ENCODE assay signal across 8 cellular contexts in genomic region chr4:185534850-185535761, GRCh38. TPM values are rescaled to one million over a fixed set of nuclear protein-coding genes. Genes with fewer than 3 reads are reported as not detected.
DNase-seq lines count a peak whose midpoint lies in the region; ATAC-seq and TF ChIP-seq lines count a peak whose summit lies in the region.

TSS of gene PDLIM3 (minus strand) at chr4:185535507. CDS start at chr4:185535434, 73 bp downstream.

- H3K27ac ChIP-seq in ectodermal cell (ENCODE audit: insufficient read depth, low read depth, low read length, poor library complexity, severe bottlenecking) (no peak within 1 kb of the TSS), lower lobe of right lung (peak within 1 kb of the TSS; percentile 89), suprapubic skin (peak within 1 kb of the TSS; percentile 86)

- no peak for TF ChIP-seq EP300 in suprapubic skin (IDR thresholded peaks at IDR 0.05)

- H3K27me3 ChIP-seq in NT2/D1 (ENCODE audit: insufficient read depth, insufficient read length): peaks cover 14% of the 10 kb centered on the region
- peaks cover 40% of the 10 kb centered on the region for H3K27me3 ChIP-seq in ectodermal cell (ENCODE audit: control insufficient read depth, insufficient read depth, low read length, poor library complexity, severe bottlenecking)
- peaks cover 9% of the 10 kb centered on the region for H3K27me3 ChIP-seq in lower lobe of right lung (ENCODE audit: low read depth)
- peaks cover 15% of the 10 kb centered on the region for H3K27me3 ChIP-seq in suprapubic skin

- ATAC-seq in GM18868 (IDR thresholded peaks at IDR 0.05; ENCODE audit: unreplicated experiment) (peak; percentile 60), lower lobe of right lung (peak; percentile 93 to 96), HG02884 (IDR thresholded peaks at IDR 0.05; ENCODE audit: unreplicated experiment) (no peak), GM19324 (IDR thresholded peaks at IDR 0.05; ENCODE audit: low FRiP score, unreplicated experiment) (no peak)

- TF ChIP-seq POLR2A in suprapubic skin (IDR thresholded peaks at IDR 0.05): peak in 1 of 2 donors; percentile 61

- H3K4me1 ChIP-seq in NT2/D1 (ENCODE audit: insufficient read depth, insufficient read length) (no peaks in the 10 kb centered on the region), ectodermal cell (ENCODE audit: control insufficient read depth, insufficient read depth, low read length) (peaks cover 4% of the 10 kb centered on the region), lower lobe of right lung (no peaks in the 10 kb centered on the region), suprapubic skin (peaks cover 17% of the 10 kb centered on the region)

- DNase-seq in Ammon's horn (ENCODE audit: low spot score) (peak; percentile 64), NT2/D1 (ENCODE audit: low read depth, low spot score) (peak; percentile 5), lower lobe of right lung (peak; percentile 64), suprapubic skin (ENCODE audit: low spot score in 2 of 2) (peak in 1 of 2 donors; percentile 73)

- H3K4me3 ChIP-seq in NT2/D1 (ENCODE audit: insufficient read length, low read depth): peak within 1 kb of the TSS; percentile 60
- H3K4me3 ChIP-seq in ectodermal cell (ENCODE audit: insufficient read depth, low read depth, low read length): peak within 1 kb of the TSS; percentile 50
- H3K4me3 ChIP-seq in lower lobe of right lung: peak within 1 kb of the TSS; percentile 67
- peak within 1 kb of the TSS; percentile 74 for H3K4me3 ChIP-seq in suprapubic skin

- 0% methylated on average over 83 to 86 of the region's 87 CpGs for WGBS in ectodermal cell, 2 experiments
- WGBS in suprapubic skin: under 1% methylated on average over 33 of the region's 87 CpGs

- peak within 1 kb of the TSS; percentile 77 for H3K9ac ChIP-seq in NT2/D1 (ENCODE audit: insufficient read length, low read depth)

- intact Hi-C loops in lower lobe of right lung (cut with DNase I): no loop called here

- H3K36me3 ChIP-seq in NT2/D1 (ENCODE audit: insufficient read depth, insufficient read length, low read length) (no peaks in the 10 kb centered on the region), ectodermal cell (ENCODE audit: control insufficient read depth, insufficient read depth, low read length) (no peaks in the 10 kb centered on the region), lower lobe of right lung (no peaks in the 10 kb centered on the region), suprapubic skin (no peaks in the 10 kb centered on the region)

- TF ChIP-seq CTCF in lower lobe of right lung (IDR thresholded peaks at IDR 0.05) (no peak), suprapubic skin (IDR thresholded peaks at IDR 0.05) (no peak)

- no peaks in the 10 kb centered on the region for H3K9me3 ChIP-seq in NT2/D1 (ENCODE audit: insufficient read depth, low read length)
- H3K9me3 ChIP-seq in ectodermal cell (ENCODE audit: control insufficient read depth, low read length): no peaks in the 10 kb centered on the region
- H3K9me3 ChIP-seq in lower lobe of right lung: no peaks in the 10 kb centered on the region
- no peaks in the 10 kb centered on the region for H3K9me3 ChIP-seq in suprapubic skin

RNA-seq across cellular contexts. Expression of gene PDLIM3, which starts in this region (rescaled TPM):
- polyA plus RNA-seq in ectodermal cell (2013, experiment 1 of 4): 3.1 TPM
- 4.2 TPM for polyA plus RNA-seq in ectodermal cell (2013, experiment 2 of 4)
- 3.7 TPM for polyA plus RNA-seq in ectodermal cell (2013, experiment 3 of 4)
- polyA plus RNA-seq in ectodermal cell (2013, experiment 4 of 4): 3.5 TPM
- total RNA-seq in lower lobe of right lung (18.4 TPM), suprapubic skin (10 to 100 TPM; 13.9 to 31.4 (median 23.1) TPM)

Comparison
In these comparisons a context has a peak if more than half of its experiments do, and no peak if none do; other contexts are left out.
1. ATAC-seq: peak in GM18868 (single experiment) and lower lobe of right lung (2 of 2); none in HG02884 (single experiment) and GM19324 (single experiment).
2. Peak in every context shown above with its lines, with median percentiles within 50 percentile points of each other: H3K4me3 ChIP-seq.